In the genomic region with DNA sequence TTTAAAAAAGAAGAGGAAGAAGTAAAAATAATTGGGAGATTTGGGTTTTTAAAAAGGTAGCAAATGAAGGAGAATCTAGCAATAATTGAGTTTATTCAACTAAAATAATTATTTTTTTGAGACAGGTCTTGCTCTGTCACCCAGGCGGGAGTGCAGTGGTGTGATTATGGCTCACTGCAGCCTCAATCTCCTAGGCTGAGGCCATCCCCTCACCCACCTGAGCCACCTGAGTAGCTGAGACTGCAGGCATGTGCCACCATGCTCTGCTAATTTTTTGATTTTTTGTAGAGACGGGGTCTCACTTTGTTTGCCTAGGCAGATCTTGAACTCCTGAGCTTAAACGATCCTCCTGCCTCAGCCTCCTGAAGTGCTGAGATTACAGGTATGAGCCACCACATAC, we compare ENCODE assay signal across 29 cellular contexts.
"Had no signal": no experiment of that assay in that cellular context is flagged by ENCODE, and none has a peak within 500 bp of the region (broad histone marks: within the 10 kb centered on the region; RNA-seq: fewer than 3 reads in every experiment).

No MANE protein-coding gene starts in this region.

- FAIRE-seq: small intestine had no signal

- H3K36me3 Mint-ChIP-seq: natural killer cell had no signal

- H3K27me3 ChIP-seq: neural progenitor cell, ovary, right lobe of liver, sigmoid colon, suprapubic skin, testis, transverse colon, upper lobe of right lung, uterus had no signal

- DNase-seq: naive thymus-derived CD4-positive, alpha-beta T cell; natural killer cell; occipital lobe; ovary; posterior cingulate gyrus; psoas muscle; right cardiac atrium; right lobe of liver; sigmoid colon; small intestine; stimulated activated CD4-positive, alpha-beta T cell treated with anti-CD3 and anti-CD28 coated beads, Interleukin-15, amount 100 ng/mL, for 24 hours; stimulated activated CD4-positive, alpha-beta T cell treated with anti-CD3 and anti-CD28 coated beads, Interleukin-2, amount 100 ng/mL, for 24 hours; stimulated activated CD4-positive, alpha-beta T cell treated with anti-CD3 and anti-CD28 coated beads, Interleukin-2, amount 100 ng/mL, for 48 hours; stimulated activated CD4-positive, alpha-beta T cell treated with anti-CD3 and anti-CD28 coated beads, Interleukin-4, amount 100 ng/mL, for 24 hours; stimulated activated naive CD4-positive, alpha-beta T cell; stimulated activated naive CD8-positive, alpha-beta T cell treated with anti-CD3 and anti-CD28 coated beads, Interleukin-15, amount 100 ng/mL, for 72 hours; stimulated activated naive CD8-positive, alpha-beta T cell treated with anti-CD3 and anti-CD28 coated beads, Interleukin-15, Interleukin-2, amounts not matched to agents 100 U/mL and 50 U/mL, for 24 hours; substantia nigra; testis; transverse colon; upper lobe of right lung; uterus had no signal

- H3K9me3 ChIP-seq: ovary, psoas muscle, right lobe of liver, sigmoid colon, suprapubic skin, testis, transverse colon, upper lobe of right lung, uterus had no signal

- H2AFZ ChIP-seq: neural progenitor cell, parathyroid adenoma had no signal

- H3K4me2 ChIP-seq: neural progenitor cell had no signal

- H3K4me3 Mint-ChIP-seq: naive thymus-derived CD4-positive, alpha-beta T cell; natural killer cell; nephron; neural progenitor cell; stimulated activated memory B cell treated with anti-CD40 and anti-IgM and Interleukin-4, amounts not matched to agents 10 μg/mL and 1 μg/mL and 100 μg/mL, for 72 hours; stimulated activated naive CD8-positive, alpha-beta T cell treated with anti-CD3 and anti-CD28 coated beads, Interleukin-15, amount 100 ng/mL, for 72 hours; type B pancreatic cell had no signal

- ATAC-seq: naive thymus-derived CD4-positive, alpha-beta T cell; natural killer cell; psoas muscle; right cardiac atrium; right lobe of liver; stimulated activated memory B cell treated with anti-CD40 and anti-IgM and Interleukin-4, amounts not matched to agents 10 μg/mL and 1 μg/mL and 100 μg/mL, for 72 hours; stimulated activated naive CD8-positive, alpha-beta T cell treated with anti-CD3 and anti-CD28 coated beads, Interleukin-15, amount 100 ng/mL, for 72 hours; stimulated activated naive CD8-positive, alpha-beta T cell treated with anti-CD3 and anti-CD28 coated beads, Interleukin-15, Interleukin-2, amounts not matched to agents 100 U/mL and 50 U/mL, for 24 hours; upper lobe of right lung had no signal

- H3K4me1 ChIP-seq: neural progenitor cell, parathyroid adenoma, psoas muscle, right lobe of liver, sigmoid colon, suprapubic skin, testis, transverse colon, upper lobe of right lung, uterus had no signal

- H3K27ac ChIP-seq: neural progenitor cell, ovary, parathyroid adenoma, psoas muscle, right lobe of liver, sigmoid colon, suprapubic skin, testis, transverse colon, upper lobe of right lung, uterus had no signal

- H3K4me3 ChIP-seq: neural progenitor cell, ovary, psoas muscle, right lobe of liver, sigmoid colon, suprapubic skin, testis, transverse colon, upper lobe of right lung, uterus had no signal

- H3K9me3 Mint-ChIP-seq: naive thymus-derived CD4-positive, alpha-beta T cell; natural killer cell; nephron; neural progenitor cell; stimulated activated memory B cell treated with anti-CD40 and anti-IgM and Interleukin-4, amounts not matched to agents 10 μg/mL and 1 μg/mL and 100 μg/mL, for 72 hours; stimulated activated naive CD8-positive, alpha-beta T cell treated with anti-CD3 and anti-CD28 coated beads, Interleukin-15, amount 100 ng/mL, for 72 hours; type B pancreatic cell had no signal

- H3K27ac Mint-ChIP-seq: nephron; neural progenitor cell; progenitor cell of endocrine pancreas; stimulated activated memory B cell treated with anti-CD40 and anti-IgM and Interleukin-4, amounts not matched to agents 10 μg/mL and 1 μg/mL and 100 μg/mL, for 72 hours; type B pancreatic cell had no signal

- H3K79me2 ChIP-seq: parathyroid adenoma had no signal

- H3K9ac ChIP-seq: neural progenitor cell, parathyroid adenoma had no signal

- H3K27me3 Mint-ChIP-seq: naive thymus-derived CD4-positive, alpha-beta T cell; progenitor cell of endocrine pancreas; stimulated activated memory B cell treated with anti-CD40 and anti-IgM and Interleukin-4, amounts not matched to agents 10 μg/mL and 1 μg/mL and 100 μg/mL, for 72 hours; stimulated activated naive CD8-positive, alpha-beta T cell treated with anti-CD3 and anti-CD28 coated beads, Interleukin-15, amount 100 ng/mL, for 72 hours; type B pancreatic cell had no signal

- H3K4me1 Mint-ChIP-seq: naive thymus-derived CD4-positive, alpha-beta T cell; natural killer cell; nephron; stimulated activated memory B cell treated with anti-CD40 and anti-IgM and Interleukin-4, amounts not matched to agents 10 μg/mL and 1 μg/mL and 100 μg/mL, for 72 hours; stimulated activated naive CD8-positive, alpha-beta T cell treated with anti-CD3 and anti-CD28 coated beads, Interleukin-15, amount 100 ng/mL, for 72 hours had no signal

- H3K36me3 ChIP-seq: ovary, uterus had no signal
